In genomic region chr9:110256142-110256391, GRCh38 we compare ENCODE assay signal across 8 cellular contexts. TPM values are rescaled to one million over a fixed set of nuclear protein-coding genes. Genes with fewer than 3 reads are reported as not detected.
DNase-seq lines count a peak whose midpoint lies in the region; ATAC-seq and TF ChIP-seq lines count a peak whose summit lies in the region.

No MANE protein-coding gene starts in this region.

- H3K27ac ChIP-seq in Karpas-422 (ENCODE audit: low read length) (peak overlapping the region; percentile 61), ectodermal cell (ENCODE audit: insufficient read depth, low read depth, low read length, poor library complexity, severe bottlenecking) (peak overlapping the region; percentile 64), muscle layer of duodenum (ENCODE audit: low read length) (peak overlapping the region; percentile 83)

- H3K4me3 ChIP-seq in Karpas-422 (ENCODE audit: low read length): peak overlapping the region; percentile 97
- H3K4me3 ChIP-seq in ectodermal cell (ENCODE audit: insufficient read depth, low read depth, low read length): peak overlapping the region; percentile 79
- peak overlapping the region; percentile 87 to 97 for H3K4me3 ChIP-seq in muscle layer of duodenum (ENCODE audit: low read depth in 1 of 2, low read length in 2 of 2)

- H3K27me3 ChIP-seq in Karpas-422 (ENCODE audit: low read length): no peaks in the 10 kb centered on the region
- peaks cover 8% of the 10 kb centered on the region for H3K27me3 ChIP-seq in ectodermal cell (ENCODE audit: control insufficient read depth, insufficient read depth, low read length, poor library complexity, severe bottlenecking)
- H3K27me3 ChIP-seq in muscle layer of duodenum (ENCODE audit: low read depth, low read length): no peaks in the 10 kb centered on the region

- CTCF ChIA-PET in Calu3 (lab: Charles Lee): interaction anchor here (0.6 to 1.1 kb wide), 3 partner anchors 28 to 273 kb away, joined by 3 to 5 read pairs (median 4); no protein-coding TSS in a partner anchor

- peak overlapping the region; percentile 96 for H3K9ac ChIP-seq in Karpas-422 (ENCODE audit: low read length)

- peaks cover 36% of the 10 kb centered on the region for H3K36me3 Mint-ChIP-seq in Calu3 (ENCODE audit: insufficient read depth, unreplicated experiment)

- H4K20me1 ChIP-seq in Karpas-422 (ENCODE audit: insufficient read depth, low read depth, low read length): peaks cover 37% of the 10 kb centered on the region

- H3K4me1 Mint-ChIP-seq in Calu3 (ENCODE audit: low read depth, unreplicated experiment): peaks cover 52% of the 10 kb centered on the region

- peaks cover 52% of the 10 kb centered on the region for H3K79me2 ChIP-seq in Karpas-422 (ENCODE audit: low read length)

- H3K9me3 Mint-ChIP-seq in Calu3 (ENCODE audit: low read depth, unreplicated experiment): no peaks in the 10 kb centered on the region

- no peak for TF ChIP-seq POLR2A in GM18505 (IDR thresholded peaks at IDR 0.05; ENCODE audit: borderline replicate concordance, extremely low read depth, insufficient read depth, insufficient read length)

- BruUV-seq in Calu3 (replicated peaks; lab: Mats Ljungman, UMichigan): no TSS peak

- peak overlapping the region; percentile 53; the same call in 1 of the 2 replicates for H2AFZ ChIP-seq in Karpas-422 (ENCODE audit: low read length)

- H3K4me3 Mint-ChIP-seq in Calu3 (ENCODE audit: low read depth, unreplicated experiment): peak overlapping the region; percentile 96

- 0% methylated on average over 29 of the region's 29 CpGs for WGBS in ectodermal cell, 2 experiments

- no peaks in the 10 kb centered on the region for H3K27me3 Mint-ChIP-seq in Calu3 (ENCODE audit: unreplicated experiment)

- H3K36me3 ChIP-seq in Karpas-422 (ENCODE audit: insufficient read depth, low read length) (peaks cover 10% of the 10 kb centered on the region; the same call in 1 of the 2 replicates), ectodermal cell (ENCODE audit: control insufficient read depth, insufficient read depth, low read length) (no peaks in the 10 kb centered on the region), muscle layer of duodenum (ENCODE audit: control insufficient read depth in 1 of 2, insufficient read depth in 2 of 2, low read length in 2 of 2) (peaks cover 0 to 5% of the 10 kb centered on the region in 2 donors)

- DNase-seq in Calu3: peak; percentile 11
- no peak for DNase-seq in Karpas-422
- DNase-seq in SHP77 (lab: John Stamatoyannopoulos, UW): no peak
- DNase-seq in foreskin melanocyte: no peak

- H3K9me3 ChIP-seq in Karpas-422 (ENCODE audit: low read length) (no peaks in the 10 kb centered on the region), ectodermal cell (ENCODE audit: control insufficient read depth, low read length) (no peaks in the 10 kb centered on the region), muscle layer of duodenum (ENCODE audit: control insufficient read depth in 1 of 2, low read length in 2 of 2) (no peaks in the 10 kb centered on the region)

- H3K9me2 ChIP-seq in Karpas-422 (replicated peaks; ENCODE audit: insufficient read depth, low read length): no peaks in the 10 kb centered on the region

- intact Hi-C loops in Calu3 (cut with micrococcal nuclease; ENCODE audit: unreplicated experiment): loop anchor here (10.0 kb wide), 1 partner anchor 169 kb away; no protein-coding TSS in a partner anchor

- peaks cover 27% of the 10 kb centered on the region for H3K4me1 ChIP-seq in Karpas-422 (ENCODE audit: low read length)
- peaks cover 7% of the 10 kb centered on the region for H3K4me1 ChIP-seq in ectodermal cell (ENCODE audit: control insufficient read depth, insufficient read depth, low read length)
- peaks cover 5 to 22% of the 10 kb centered on the region in 2 donors for H3K4me1 ChIP-seq in muscle layer of duodenum (ENCODE audit: control insufficient read depth in 1 of 2, insufficient read depth in 2 of 2, low read length in 2 of 2)

- ATAC-seq in GM18867 (IDR thresholded peaks at IDR 0.05; ENCODE audit: unreplicated experiment) (no peak), GM18505 (IDR thresholded peaks at IDR 0.05; ENCODE audit: unreplicated experiment) (no peak)

- peak overlapping the region; percentile 99 for H3K27ac Mint-ChIP-seq in Calu3 (ENCODE audit: unreplicated experiment)

- H3K4me2 ChIP-seq in Karpas-422 (ENCODE audit: low read depth, low read length, poor library complexity, severe bottlenecking): peak overlapping the region; percentile 74

- no peak for TF ChIP-seq CTCF in Calu3 (IDR thresholded peaks at IDR 0.05; ENCODE audit: unreplicated experiment)

RNA-seq across cellular contexts. Expression of gene TXN, which starts 0.2 kb away (rescaled TPM):
- total RNA-seq in Calu3 (2022): 278 and 286 TPM in 2 replicates
- total RNA-seq in Karpas-422 (2014; rRNA removed; shearing (Covaris generic); ENCODE audit: low replicate concordance): 155 and 292 TPM in 2 replicates
- 181 TPM for polyA plus RNA-seq in ectodermal cell (2013, experiment 1 of 4)
- 168 TPM for polyA plus RNA-seq in ectodermal cell (2013, experiment 2 of 4)
- polyA plus RNA-seq in ectodermal cell (2013, experiment 3 of 4): 165 TPM
- polyA plus RNA-seq in ectodermal cell (2013, experiment 4 of 4): 172 TPM

RNA-seq across cellular contexts. Expression of gene C9orf152, which starts 48.1 kb away (rescaled TPM):
- total RNA-seq in Calu3 (2022): 1.7 and 1.9 TPM in 2 replicates
- total RNA-seq in Karpas-422 (2014; rRNA removed; shearing (Covaris generic); ENCODE audit: low replicate concordance): not detected in 2 replicates
- polyA plus RNA-seq in ectodermal cell (2013, experiment 1 of 4): not detected
- not detected for polyA plus RNA-seq in ectodermal cell (2013, experiment 2 of 4)
- polyA plus RNA-seq in ectodermal cell (2013, experiment 3 of 4): not detected
- not detected for polyA plus RNA-seq in ectodermal cell (2013, experiment 4 of 4)
